Comparison of ENCODE assay signal across 10 cellular contexts in genomic region chr14:54398028-54398368, GRCh38. TPM values are rescaled to one million over a fixed set of nuclear protein-coding genes. Genes with fewer than 3 reads are reported as not detected.
DNase-seq lines count a peak whose midpoint lies in the region; ATAC-seq and TF ChIP-seq lines count a peak whose summit lies in the region.
"Had no signal": no experiment of that assay in that cellular context is flagged by ENCODE, and none has a peak within 500 bp of the region (broad histone marks: within the 10 kb centered on the region; RNA-seq: fewer than 3 reads in every experiment).

No MANE protein-coding gene starts in this region.

- H3K9me2 ChIP-seq in HCT116 (ENCODE audit: insufficient read depth) = no peaks in the 10 kb centered on the region; the same call in 1 of the 2 replicates

- peaks cover 21 to 27% (median 24%) of the 10 kb centered on the region in 10 experiments for H3K4me1 ChIP-seq in BLaER1 treated with 17β-estradiol and CSF1 and Interleukin-3, amounts not matched to agents 10 nM and 100 nM
- peaks cover 9 to 21% of the 10 kb centered on the region in 2 experiments for H3K4me1 ChIP-seq in HCT116 (ENCODE audit: control insufficient read depth in 1 of 2, insufficient read depth in 2 of 2, low read length in 2 of 2)
- peaks cover 3% of the 10 kb centered on the region for H3K4me1 ChIP-seq in mesodermal cell (ENCODE audit: control insufficient read depth, insufficient read depth, low read length, poor library complexity, severe bottlenecking)

- H3K4me2 ChIP-seq in BLaER1 treated with 17β-estradiol and CSF1 and Interleukin-3, amounts not matched to agents 10 nM and 100 nM = peak overlapping the region; percentile 91 to 100 (median 96)
- peak overlapping the region; percentile 91 for H3K4me2 ChIP-seq in HCT116 (ENCODE audit: low read length)

- H4K20me1 ChIP-seq in BLaER1 treated with 17β-estradiol and CSF1 and Interleukin-3, amounts not matched to agents 10 nM and 100 nM = no peaks in the 10 kb centered on the region
- no peaks in the 10 kb centered on the region for H4K20me1 ChIP-seq in HCT116 (ENCODE audit: insufficient read depth)

- POLR2A ChIA-PET in HCT116 (lab: Charles Lee) = no interaction called here

- RAD21 ChIA-PET in HCT116 (lab: Charles Lee; ENCODE audit: low non-redundant PET in 1 of 2, low total read pairs in 2 of 2, uncharacterized antibody in 2 of 2, unreplicated experiment in 2 of 2) = no interaction called here

- peak overlapping the region; percentile 71 to 93 (median 78) for H3K4me3 ChIP-seq in BLaER1 treated with 17β-estradiol and CSF1 and Interleukin-3, amounts not matched to agents 10 nM and 100 nM
- H3K4me3 ChIP-seq in HCT116 (replicated peaks in 1 of 2; ENCODE audit: low read depth in 1 of 2, low read length in 2 of 2) = peak overlapping the region; percentile 89
- peak overlapping the region; percentile 48 for H3K4me3 ChIP-seq in WERI-Rb-1 (ENCODE audit: low read depth, low read length)
- H3K4me3 ChIP-seq in mesodermal cell (ENCODE audit: extremely low read depth, insufficient read depth, low read length, poor library complexity, severe bottlenecking) = peak overlapping the region; percentile 78

- peak overlapping the region in 8 of 11 experiments; percentile 74 to 92 (median 84); a peak in 13 of 22 replicates for H3K27ac ChIP-seq in BLaER1 treated with 17β-estradiol and CSF1 and Interleukin-3, amounts not matched to agents 10 nM and 100 nM
- H3K27ac ChIP-seq in HCT116 (ENCODE audit: low read depth, low read length) (no peak overlapping the region), WERI-Rb-1 (peak overlapping the region; percentile 96), mesodermal cell (ENCODE audit: low read depth, low read length, severe bottlenecking) (no peak overlapping the region)
- H3K27ac ChIP-seq: cardiac muscle cell had no signal

- H3K79me2 ChIP-seq in HCT116 (ENCODE audit: insufficient read depth, low read length) = peaks cover 34% of the 10 kb centered on the region

- DNase-seq in HCT116 (ENCODE audit: low read depth, low spot score) = no peak
- peak; percentile 41 for DNase-seq in WERI-Rb-1
- no peak for DNase-seq in RPMI8226
- DNase-seq in hippocampal formation (lab: John Stamatoyannopoulos, UW) = no peak
- DNase-seq in GF-D8 (lab: John Stamatoyannopoulos, UW) = no peak
- DNase-seq: NCI-H2171 treated with DMSO at 0.1 percent for 48 hours had no signal

- CTCF ChIA-PET in HCT116 (lab: Charles Lee) = interaction anchor here (1.4 kb wide), 1 partner anchor 23 kb away, joined by 3 read pairs; no protein-coding TSS in a partner anchor

- TF ChIP-seq RAD21 in HCT116 (IDR thresholded peaks at IDR 0.05; ENCODE audit: low read depth) = no peak

- H2AFZ ChIP-seq in HCT116 (ENCODE audit: low read depth, low read length, poor library complexity, severe bottlenecking) = no peak overlapping the region

- intact Hi-C loops in HCT116 (cut with micrococcal nuclease) = no loop called here

- peaks cover 18 to 41% (median 38%) of the 10 kb centered on the region in 11 experiments for H3K9me3 ChIP-seq in BLaER1 treated with 17β-estradiol and CSF1 and Interleukin-3, amounts not matched to agents 10 nM and 100 nM (replicated peaks in 1 of 11)
- H3K9me3 ChIP-seq in HCT116 (ENCODE audit: control insufficient read depth in 1 of 2, insufficient read depth in 1 of 2, low read depth in 1 of 2, low read length in 2 of 2) = no peaks in the 10 kb centered on the region
- H3K9me3 ChIP-seq in WERI-Rb-1 (ENCODE audit: severe bottlenecking) = peaks cover 4% of the 10 kb centered on the region
- peaks cover 5% of the 10 kb centered on the region for H3K9me3 ChIP-seq in mesodermal cell (ENCODE audit: control insufficient read depth, low read length)

- WGBS in mesodermal cell (ENCODE audit: insufficient coverage in 2 of 2), 2 experiments = 74 to 78% methylated on average over 4 to 8 of the region's 8 CpGs

- TF ChIP-seq POLR2A in HCT116 (IDR thresholded peaks at IDR 0.05; ENCODE audit: borderline replicate concordance, extremely low read depth, insufficient read depth, insufficient read length) = no peak

- peak overlapping the region; percentile 68 to 94 (median 88); a peak in 18 of 22 replicates for H3K9ac ChIP-seq in BLaER1 treated with 17β-estradiol and CSF1 and Interleukin-3, amounts not matched to agents 10 nM and 100 nM
- peak overlapping the region; percentile 92 for H3K9ac ChIP-seq in HCT116 (ENCODE audit: low read length)

- no peak for TF ChIP-seq CTCF in HCT116 (IDR thresholded peaks at IDR 0.05 in 2 of 3, conservative IDR thresholded peaks at IDR 0.05 in 1 of 3; ENCODE audit: borderline replicate concordance in 1 of 3, insufficient read depth in 1 of 3, low read depth in 2 of 3, low read length in 2 of 3)
- no peak for TF ChIP-seq CTCF in WERI-Rb-1 (IDR thresholded peaks at IDR 0.05; ENCODE audit: low read depth, low read length)

- BruUV-seq in HCT116 (replicated peaks; lab: Mats Ljungman, UMichigan) = no TSS peak

- peaks cover 0 to 35% (median 19%) of the 10 kb centered on the region in 11 experiments; a peak in 18 of 22 replicates for H3K36me3 ChIP-seq in BLaER1 treated with 17β-estradiol and CSF1 and Interleukin-3, amounts not matched to agents 10 nM and 100 nM
- H3K36me3 ChIP-seq in HCT116 (ENCODE audit: control insufficient read depth in 1 of 2, insufficient read depth in 2 of 2, low read length in 2 of 2) (peaks cover 4 to 14% of the 10 kb centered on the region in 2 experiments; a peak in 2 of 4 replicates), WERI-Rb-1 (peaks cover 33% of the 10 kb centered on the region), mesodermal cell (ENCODE audit: control insufficient read depth, insufficient read depth, low read length) (peaks cover 12% of the 10 kb centered on the region)
- H3K36me3 ChIP-seq: cardiac muscle cell had no signal

- ATAC-seq in HCT116 (no peak), HG02885 (IDR thresholded peaks at IDR 0.05; ENCODE audit: poor library complexity, unreplicated experiment) (no peak)

- H3K27me3 ChIP-seq in BLaER1 treated with 17β-estradiol and CSF1 and Interleukin-3, amounts not matched to agents 10 nM and 100 nM = no peaks in the 10 kb centered on the region
- H3K27me3 ChIP-seq in HCT116 (ENCODE audit: insufficient read depth, low read length) (no peaks in the 10 kb centered on the region), WERI-Rb-1 (ENCODE audit: insufficient read depth, low read depth, severe bottlenecking) (no peaks in the 10 kb centered on the region)
- H3K27me3 ChIP-seq: cardiac muscle cell had no signal

TF ChIP-seq in HCT116, 20 proteins besides CTCF, POLR2A, EP300 and RAD21:
- TF ChIP-seq CEBPB (IDR thresholded peaks at IDR 0.05; ENCODE audit: low read depth) (no peak), JUND (IDR thresholded peaks at IDR 0.05) (no peak), FOSL1 (IDR thresholded peaks at IDR 0.05; ENCODE audit: low read depth) (no peak), EZH2 (IDR thresholded peaks at IDR 0.05) (no peak), ZBTB33 (IDR thresholded peaks at IDR 0.05; ENCODE audit: extremely low read depth, insufficient replicate concordance, low read length) (no peak), EGR1 (IDR thresholded peaks at IDR 0.05; ENCODE audit: low read depth) (no peak), SP1 (IDR thresholded peaks at IDR 0.05; ENCODE audit: low read depth) (no peak), MAX (IDR thresholded peaks at IDR 0.05) (no peak), TCF7L2 (IDR thresholded peaks at IDR 0.05; ENCODE audit: borderline replicate concordance, extremely low read depth, insufficient read depth, insufficient read length) (no peak), ELF1 (IDR thresholded peaks at IDR 0.05; ENCODE audit: borderline replicate concordance, low read depth) (no peak), SRF (IDR thresholded peaks at IDR 0.05; ENCODE audit: low read depth) (no peak)
TF ChIP-seq in HCT116: peak in this region for 0.

RNA-seq across cellular contexts. Expression of gene CDKN3, which starts 1.2 kb away (rescaled TPM):
- 62.5 TPM for total RNA-seq in HCT116 (2021; ENCODE audit: unreplicated experiment)
- 54.9 and 103 TPM in 2 replicates for polyA plus RNA-seq in HCT116 (2012)
- 53.8 TPM for polyA plus RNA-seq in mesodermal cell (2013, experiment 1 of 2)
- polyA plus RNA-seq in mesodermal cell (2013, experiment 2 of 2) = 77.7 TPM

RNA-seq across cellular contexts. Expression of gene CNIH1, which starts 43.2 kb away (rescaled TPM):
- 149 TPM for total RNA-seq in HCT116 (2021; ENCODE audit: unreplicated experiment)
- 166 and 174 TPM in 2 replicates for polyA plus RNA-seq in HCT116 (2012)
- 173 TPM for polyA plus RNA-seq in mesodermal cell (2013, experiment 1 of 2)
- polyA plus RNA-seq in mesodermal cell (2013, experiment 2 of 2) = 169 TPM

Comparison
In these comparisons a context has a peak if more than half of its experiments do, and no peak if none do; other contexts are left out.
1. H3K27ac ChIP-seq: peak in BLaER1 treated with 17β-estradiol and CSF1 and Interleukin-3, amounts not matched to agents 10 nM and 100 nM (8 of 11) and WERI-Rb-1 (single experiment); none in HCT116 (single experiment) and mesodermal cell (single experiment).
2. Peak in every context shown above with its lines, with median percentiles within 50 percentile points of each other: H3K4me3 ChIP-seq.